In genomic region chr17:60888812-60889709, GRCh38 we compare ENCODE assay signal across 1 cellular context.
TF ChIP-seq lines count a peak whose summit lies in the region.

No MANE protein-coding gene starts in this region.

TF ChIP-seq in IMR-90, 13 proteins besides CTCF, POLR2A, EP300 and RAD21 (continued from another document):
- no peak for TF ChIP-seq CEBPB (IDR thresholded peaks at IDR 0.05; ENCODE audit: low read depth, low read length)
- no peak for TF ChIP-seq MAFK (IDR thresholded peaks at IDR 0.05; ENCODE audit: low read depth, low read length)
- no peak for TF ChIP-seq MXI1 (IDR thresholded peaks at IDR 0.05; ENCODE audit: borderline replicate concordance, low read depth, low read length)
- TF ChIP-seq CHD1 (IDR thresholded peaks at IDR 0.05; ENCODE audit: low read depth, low read length) = no peak
- TF ChIP-seq RCOR1 (IDR thresholded peaks at IDR 0.05; ENCODE audit: insufficient replicate concordance, low read length) = no peak
- TF ChIP-seq RFX5 (IDR thresholded peaks at IDR 0.05; ENCODE audit: low read depth, low read length) = no peak
- no peak for TF ChIP-seq ELK1 (IDR thresholded peaks at IDR 0.05; ENCODE audit: borderline replicate concordance, low read depth, low read length)
TF ChIP-seq in IMR-90: peak in this region for 0.
